ENCODE assay signal across 9 cellular contexts in the genomic region with DNA sequence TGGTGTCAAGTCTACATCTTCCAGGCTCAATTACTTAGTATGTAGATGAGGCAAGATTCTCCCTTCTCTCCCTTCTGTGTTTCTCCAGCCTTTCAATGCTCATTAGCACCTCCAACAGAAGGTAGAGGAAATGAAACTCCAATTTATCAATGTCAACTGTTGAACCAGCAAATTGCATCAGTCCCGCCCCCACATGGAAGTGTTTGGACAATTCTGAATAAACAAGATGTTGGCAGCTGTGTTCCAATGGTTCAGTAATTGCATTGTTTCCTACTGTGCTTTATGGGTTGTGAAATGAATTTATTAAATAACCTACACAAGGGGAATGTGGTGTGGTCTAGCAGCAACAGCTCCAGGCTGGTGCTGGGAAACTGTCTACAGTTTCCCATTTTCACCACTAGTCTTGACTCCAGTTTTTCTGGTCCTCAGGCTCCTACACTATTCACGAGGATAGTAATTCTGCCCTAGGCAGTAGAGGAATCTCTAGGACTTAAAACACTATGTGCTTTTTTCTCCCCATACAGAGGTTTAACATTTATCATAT.
A peak's percentile ranks its signal among the peaks of the same experiment; 100 is the strongest.
DNase-seq lines count a peak whose midpoint lies in the region; ATAC-seq and TF ChIP-seq lines count a peak whose summit lies in the region.
"Had no signal": no experiment of that assay in that cellular context is flagged by ENCODE, and none has a peak within 500 bp of the region (broad histone marks: within the 10 kb centered on the region; RNA-seq: fewer than 3 reads in every experiment).

No MANE protein-coding gene starts in this region.

- no peak overlapping the region for H3K4me2 ChIP-seq in OCI-LY7 (ENCODE audit: low read length)

- peak; percentile 28 for TF ChIP-seq CTCF in GM12873 (IDR thresholded peaks at IDR 0.05; ENCODE audit: insufficient read depth, low read depth, low read length, missing control alignments)
- TF ChIP-seq CTCF in OCI-LY7 (conservative IDR thresholded peaks at IDR 0.05; ENCODE audit: low read length), result peak; percentile 35; the same call in 1 of the 2 replicates
- TF ChIP-seq CTCF in spleen (IDR thresholded peaks at IDR 0.05 in 8 of 11, conservative IDR thresholded peaks at IDR 0.05 in 3 of 11), result no peak

- POLR2A ChIA-PET in OCI-LY7 (lab: Charles Lee), result interaction anchor here (0.5 kb wide), 1 partner anchor 156 kb away, joined by 5 read pairs; no protein-coding TSS in a partner anchor

- H3K27me3 ChIP-seq in spleen (replicated peaks in 1 of 7), result no peaks in the 10 kb centered on the region
- H3K27me3 ChIP-seq: heart left ventricle had no signal

- ATAC-seq in GM18907 (IDR thresholded peaks at IDR 0.05; ENCODE audit: unreplicated experiment), result no peak

- no peak overlapping the region for H3K4me3 ChIP-seq in OCI-LY7 (ENCODE audit: low read depth, low read length, poor library complexity, severe bottlenecking)
- H3K4me3 ChIP-seq in spleen, result no peak overlapping the region
- H3K4me3 ChIP-seq: heart left ventricle had no signal

- H3K36me3 ChIP-seq in OCI-LY7 (ENCODE audit: insufficient read depth, low read length) (no peaks in the 10 kb centered on the region), spleen (no peaks in the 10 kb centered on the region)
- H3K36me3 ChIP-seq: heart left ventricle had no signal

- CTCF ChIA-PET in OCI-LY7 (lab: Charles Lee; ENCODE audit: unreplicated experiment), result no interaction called here

- H3K9me3 ChIP-seq in OCI-LY7 (ENCODE audit: low read length), result no peaks in the 10 kb centered on the region
- no peaks in the 10 kb centered on the region for H3K9me3 ChIP-seq in spleen
- H3K9me3 ChIP-seq: heart left ventricle had no signal

- H3K27ac ChIP-seq in OCI-LY7 (ENCODE audit: low read depth, low read length, poor library complexity, severe bottlenecking) (no peak overlapping the region), spleen (no peak overlapping the region)

- H3K9me2 ChIP-seq in OCI-LY7 (ENCODE audit: insufficient read depth, low read length), result no peaks in the 10 kb centered on the region

- no peaks in the 10 kb centered on the region for H4K20me1 ChIP-seq in OCI-LY7 (ENCODE audit: insufficient read depth, low read length)

- intact Hi-C loops in OCI-LY7 (cut with micrococcal nuclease; ENCODE audit: unreplicated experiment), result no loop called here
- intact Hi-C loops in spleen (cut with DNase I; ENCODE audit: low total_unique reads), result loop anchor here (10.0 kb wide), 1 partner anchor 89 kb away; a partner anchor contains a TSS

- no peaks in the 10 kb centered on the region for H3K79me2 ChIP-seq in OCI-LY7 (ENCODE audit: insufficient read depth, low read depth, low read length)

- BruUV-seq in OCI-LY7 (replicated peaks; lab: Mats Ljungman, UMichigan), result no TSS peak

- DNase-seq in HT-29 (ENCODE audit: low spot score) (peak; percentile 32), OCI-LY7 (ENCODE audit: low spot score) (peak; percentile 69), left kidney (ENCODE audit: low read depth, low spot score) (peak; percentile 86), spleen (no peak), cerebellum (ENCODE audit: low spot score) (no peak)
- DNase-seq in activated naive CD4-positive, alpha-beta T cell treated with anti-CD3 and anti-CD28 coated beads, Interleukin-2, amount 50 U/mL, for 16 hours, result no peak
- DNase-seq: heart left ventricle had no signal

- H2AFZ ChIP-seq in OCI-LY7 (ENCODE audit: low read length), result no peak overlapping the region

- H3K4me1 ChIP-seq in OCI-LY7 (ENCODE audit: insufficient read depth, low read length, poor library complexity, severe bottlenecking), result peaks cover 10% of the 10 kb centered on the region
- peaks cover 0 to 5% (median 0%) of the 10 kb centered on the region in 6 donors for H3K4me1 ChIP-seq in spleen

- TF ChIP-seq POLR2A in spleen (IDR thresholded peaks at IDR 0.05), result no peak

- WGBS in spleen, 5 donors, result 64 to 77% (median 74%) methylated on average over 2 of the region's 2 CpGs

Comparison
In these comparisons a context has a peak if more than half of its experiments do, and no peak if none do; other contexts are left out.
1. CTCF ChIP-seq: peak in GM12873 (single experiment) and OCI-LY7 (single experiment); none in spleen (0 of 11).
2. DNase-seq: peak in HT-29 (single experiment), OCI-LY7 (single experiment) and left kidney (single experiment); none in activated naive CD4-positive, alpha-beta T cell treated with anti-CD3 and anti-CD28 coated beads, Interleukin-2, amount 50 U/mL, for 16 hours (single experiment), spleen (single experiment) and cerebellum (single experiment).